Comparison of ENCODE assay signal across 19 cellular contexts in genomic region chr20:36532822-36533221, GRCh38. TPM values are rescaled to one million over a fixed set of nuclear protein-coding genes. Genes with fewer than 3 reads are reported as not detected.
A peak's percentile ranks its signal among the peaks of the same experiment; 100 is the strongest.
DNase-seq lines count a peak whose midpoint lies in the region; ATAC-seq, FAIRE-seq and TF ChIP-seq lines count a peak whose summit lies in the region.
"Had no signal": no experiment of that assay in that cellular context is flagged by ENCODE, and none has a peak within 500 bp of the region (broad histone marks: within the 10 kb centered on the region; RNA-seq: fewer than 3 reads in every experiment).

No MANE protein-coding gene starts in this region.

- H2AFZ ChIP-seq in mammary epithelial cell (ENCODE audit: low read depth, low read length) = no peak overlapping the region

- no peaks in the 10 kb centered on the region for H3K9me3 Mint-ChIP-seq in CD8-positive, alpha-beta T cell
- H3K9me3 Mint-ChIP-seq in CD8-positive, alpha-beta memory T cell = no peaks in the 10 kb centered on the region
- H3K9me3 Mint-ChIP-seq in naive thymus-derived CD4-positive, alpha-beta T cell = no peaks in the 10 kb centered on the region
- H3K9me3 Mint-ChIP-seq: CD4-positive, alpha-beta memory T cell; HFFc6 had no signal

- ATAC-seq in CD8-positive, alpha-beta T cell = no peak
- peak; percentile 13 for ATAC-seq in body of pancreas
- ATAC-seq in naive thymus-derived CD4-positive, alpha-beta T cell = no peak
- ATAC-seq: HCT116 had no signal

- no peak overlapping the region for H3K9ac ChIP-seq in mammary epithelial cell (ENCODE audit: insufficient read depth, low read length)
- H3K9ac ChIP-seq: BLaER1 had no signal

- TF ChIP-seq CTCF in CD8-positive, alpha-beta T cell (IDR thresholded peaks at IDR 0.05) = no peak
- TF ChIP-seq CTCF in body of pancreas (IDR thresholded peaks at IDR 0.05) (no peak), mammary epithelial cell (conservative IDR thresholded peaks at IDR 0.05 in 1 of 2, IDR thresholded peaks at IDR 0.05 in 1 of 2; ENCODE audit: extremely low read depth in 1 of 2, insufficient read depth in 1 of 2, low read depth in 1 of 2, low read length in 2 of 2) (no peak)

- intact Hi-C loops in CD8-positive, alpha-beta T cell (cut with DNase I, micrococcal nuclease) = no loop called here
- intact Hi-C loops in body of pancreas (cut with DNase I) (no loop called here), mammary epithelial cell (cut with micrococcal nuclease) (no loop called here)
- intact Hi-C loops in naive thymus-derived CD4-positive, alpha-beta T cell (cut with micrococcal nuclease) = no loop called here

- no peak for DNase-seq in CD8-positive, alpha-beta T cell
- DNase-seq in HTR-8/SVneo (ENCODE audit: insufficient read length, low spot score) (no peak), body of pancreas (peak in 1 of 4 donors; percentile 35), kidney tubule cell (ENCODE audit: low spot score) (peak; percentile 17), globus pallidus (ENCODE audit: low spot score) (no peak), mammary epithelial cell (no peak)
- DNase-seq in CD8-positive, alpha-beta memory T cell = no peak
- no peak for DNase-seq in naive thymus-derived CD4-positive, alpha-beta T cell
- DNase-seq: 8988T; CD4-positive, alpha-beta memory T cell; COR-L47; GOT3; HFFc6 had no signal

- no peak overlapping the region for H3K4me3 ChIP-seq in CD8-positive, alpha-beta T cell (ENCODE audit: low read depth, low read length)
- H3K4me3 ChIP-seq in body of pancreas (no peak overlapping the region), mammary epithelial cell (replicated peaks in 1 of 3; ENCODE audit: insufficient read depth in 1 of 3, low read depth in 2 of 3, low read length in 3 of 3) (no peak overlapping the region)
- H3K4me3 ChIP-seq in CD8-positive, alpha-beta memory T cell (ENCODE audit: low read length) = no peak overlapping the region
- H3K4me3 ChIP-seq in naive thymus-derived CD4-positive, alpha-beta T cell (ENCODE audit: low read length) = no peak overlapping the region
- H3K4me3 ChIP-seq: BLaER1 had no signal

- H3K27me3 Mint-ChIP-seq in CD8-positive, alpha-beta T cell (ENCODE audit: low read depth) = no peaks in the 10 kb centered on the region
- H3K27me3 Mint-ChIP-seq in CD8-positive, alpha-beta memory T cell = peaks cover 0 to 2% of the 10 kb centered on the region in 2 donors
- H3K27me3 Mint-ChIP-seq in naive thymus-derived CD4-positive, alpha-beta T cell = peaks cover 0 to 3% (median 0%) of the 10 kb centered on the region in 5 donors
- H3K27me3 Mint-ChIP-seq: CD4-positive, alpha-beta memory T cell had no signal

- no peaks in the 10 kb centered on the region for H3K4me1 ChIP-seq in CD8-positive, alpha-beta T cell (ENCODE audit: insufficient read depth, low read length)
- no peaks in the 10 kb centered on the region for H3K4me1 ChIP-seq in body of pancreas
- no peaks in the 10 kb centered on the region for H3K4me1 ChIP-seq in CD8-positive, alpha-beta memory T cell (ENCODE audit: insufficient read depth, low read length)
- no peaks in the 10 kb centered on the region for H3K4me1 ChIP-seq in naive thymus-derived CD4-positive, alpha-beta T cell (ENCODE audit: control insufficient read depth in 2 of 2, insufficient read depth in 2 of 2, low read length in 2 of 2)
- H3K4me1 ChIP-seq in mammary epithelial cell (ENCODE audit: insufficient read depth, low read length) = no peaks in the 10 kb centered on the region
- H3K4me1 ChIP-seq: BLaER1 had no signal

- FAIRE-seq in HTR-8/SVneo (lab: Jason Lieb, UNC) = peak; percentile 46
- FAIRE-seq: D721Med, G401.6 had no signal

- POLR2A ChIA-PET in CD8-positive, alpha-beta T cell (lab: Charles Lee) = no interaction called here
- POLR2A ChIA-PET in CD8-positive, alpha-beta memory T cell (lab: Charles Lee) = no interaction called here
- POLR2A ChIA-PET in naive thymus-derived CD4-positive, alpha-beta T cell (lab: Charles Lee) = interaction anchor here (0.5 kb wide), 1 partner anchor 743 kb away, joined by 3 read pairs; no protein-coding TSS in a partner anchor

- WGBS in body of pancreas, 2 donors = 41 to 58% methylated on average over 3 of the region's 3 CpGs
- WGBS in mammary epithelial cell (ENCODE audit: low coverage, missing lambda C conversion rate) = 73% methylated on average over 3 of the region's 3 CpGs

- no peaks in the 10 kb centered on the region for H3K9me3 ChIP-seq in CD8-positive, alpha-beta T cell (ENCODE audit: low read length)
- H3K9me3 ChIP-seq in body of pancreas = no peaks in the 10 kb centered on the region
- H3K9me3 ChIP-seq in CD8-positive, alpha-beta memory T cell (ENCODE audit: low read length) = no peaks in the 10 kb centered on the region
- H3K9me3 ChIP-seq in naive thymus-derived CD4-positive, alpha-beta T cell (ENCODE audit: control insufficient read depth in 2 of 3, low read length in 3 of 3) = no peaks in the 10 kb centered on the region
- no peaks in the 10 kb centered on the region for H3K9me3 ChIP-seq in mammary epithelial cell (replicated peaks; ENCODE audit: insufficient read depth, low read length)
- H3K9me3 ChIP-seq: BLaER1 had no signal

- H3K4me1 Mint-ChIP-seq in CD8-positive, alpha-beta T cell (ENCODE audit: low read depth) = no peaks in the 10 kb centered on the region
- H3K4me1 Mint-ChIP-seq in CD8-positive, alpha-beta memory T cell = no peaks in the 10 kb centered on the region
- H3K4me1 Mint-ChIP-seq in naive thymus-derived CD4-positive, alpha-beta T cell = peaks cover 0 to 4% (median 0%) of the 10 kb centered on the region in 7 donors
- H3K4me1 Mint-ChIP-seq: CD14-positive monocyte; CD4-positive, alpha-beta memory T cell had no signal

- H3K4me2 ChIP-seq in mammary epithelial cell (ENCODE audit: insufficient read depth, low read depth, low read length) = no peak overlapping the region
- H3K4me2 ChIP-seq: BLaER1 had no signal

- TF ChIP-seq POLR2A in body of pancreas (IDR thresholded peaks at IDR 0.05) = no peak

- peaks cover 7% of the 10 kb centered on the region for H3K36me3 Mint-ChIP-seq in CD8-positive, alpha-beta T cell
- peaks cover 0 to 7% (median 0%) of the 10 kb centered on the region in 3 donors for H3K36me3 Mint-ChIP-seq in CD8-positive, alpha-beta memory T cell
- H3K36me3 Mint-ChIP-seq in naive thymus-derived CD4-positive, alpha-beta T cell = peaks cover 0 to 4% (median 0%) of the 10 kb centered on the region in 5 donors

- dilution Hi-C loops in mammary epithelial cell (cut with HindIII; ENCODE audit: low sequenced_read_pairs) = no loop called here

- H3K79me2 ChIP-seq in mammary epithelial cell (ENCODE audit: insufficient read depth, low read length) = no peaks in the 10 kb centered on the region

- H3K27ac Mint-ChIP-seq in CD8-positive, alpha-beta T cell = peak overlapping the region; percentile 32
- H3K27ac Mint-ChIP-seq in CD8-positive, alpha-beta memory T cell = no peak overlapping the region
- H3K27ac Mint-ChIP-seq in naive thymus-derived CD4-positive, alpha-beta T cell = no peak overlapping the region
- H3K27ac Mint-ChIP-seq: CD14-positive monocyte; CD4-positive, alpha-beta memory T cell; HFFc6 had no signal

- H3K27me3 ChIP-seq in CD8-positive, alpha-beta T cell (ENCODE audit: insufficient read depth, low read length) = no peaks in the 10 kb centered on the region
- H3K27me3 ChIP-seq in body of pancreas (no peaks in the 10 kb centered on the region), mammary epithelial cell (ENCODE audit: insufficient read depth, low read length) (no peaks in the 10 kb centered on the region)
- no peaks in the 10 kb centered on the region for H3K27me3 ChIP-seq in CD8-positive, alpha-beta memory T cell (ENCODE audit: insufficient read depth, low read length, poor library complexity, severe bottlenecking)
- no peaks in the 10 kb centered on the region for H3K27me3 ChIP-seq in naive thymus-derived CD4-positive, alpha-beta T cell (ENCODE audit: control insufficient read depth in 2 of 2, insufficient read depth in 2 of 2, low read length in 2 of 2)
- H3K27me3 ChIP-seq: BLaER1 had no signal

- H3K36me3 ChIP-seq in CD8-positive, alpha-beta T cell (ENCODE audit: insufficient read depth, low read length) = no peaks in the 10 kb centered on the region
- no peaks in the 10 kb centered on the region for H3K36me3 ChIP-seq in body of pancreas (replicated peaks in 1 of 2; ENCODE audit: insufficient read depth in 1 of 2, low read depth in 2 of 2)
- no peaks in the 10 kb centered on the region for H3K36me3 ChIP-seq in CD8-positive, alpha-beta memory T cell (ENCODE audit: insufficient read depth, low read length)
- peaks cover 0 to 7% (median 0%) of the 10 kb centered on the region in 3 experiments for H3K36me3 ChIP-seq in naive thymus-derived CD4-positive, alpha-beta T cell (ENCODE audit: control insufficient read depth in 2 of 3, insufficient read depth in 3 of 3, low read length in 3 of 3)
- H3K36me3 ChIP-seq in mammary epithelial cell (ENCODE audit: insufficient read depth, low read length) = no peaks in the 10 kb centered on the region

- H3K27ac ChIP-seq in CD8-positive, alpha-beta T cell (ENCODE audit: low read depth, low read length) = no peak overlapping the region
- H3K27ac ChIP-seq in body of pancreas (peak overlapping the region in 3 of 4 donors; percentile 18 to 62 (median 45)), mammary epithelial cell (ENCODE audit: insufficient read depth, low read depth, low read length) (no peak overlapping the region)
- H3K27ac ChIP-seq in CD8-positive, alpha-beta memory T cell (ENCODE audit: low read depth, low read length) = no peak overlapping the region
- no peak overlapping the region for H3K27ac ChIP-seq in naive thymus-derived CD4-positive, alpha-beta T cell (ENCODE audit: low read depth, low read length)
- H3K27ac ChIP-seq: BLaER1 had no signal

- no peaks in the 10 kb centered on the region for H4K20me1 ChIP-seq in mammary epithelial cell (ENCODE audit: insufficient read depth, low read length)
- H4K20me1 ChIP-seq: BLaER1 had no signal

- no peak overlapping the region for H3K4me3 Mint-ChIP-seq in CD8-positive, alpha-beta T cell
- H3K4me3 Mint-ChIP-seq in CD8-positive, alpha-beta memory T cell = no peak overlapping the region
- H3K4me3 Mint-ChIP-seq in naive thymus-derived CD4-positive, alpha-beta T cell = no peak overlapping the region
- H3K4me3 Mint-ChIP-seq: CD14-positive monocyte; CD4-positive, alpha-beta memory T cell; HFFc6 had no signal

- CTCF ChIA-PET in CD8-positive, alpha-beta T cell (lab: Charles Lee) = no interaction called here
- CTCF ChIA-PET in CD8-positive, alpha-beta memory T cell (lab: Charles Lee) = no interaction called here
- CTCF ChIA-PET in naive thymus-derived CD4-positive, alpha-beta T cell (lab: Charles Lee) = no interaction called here
- CTCF ChIA-PET in mammary epithelial cell (lab: Charles Lee; ENCODE audit: low non-redundant PET) = interaction anchor here (0.5 kb wide), 1 partner anchor 9 kb away, joined by 3 read pairs; the partner anchor contains the start of gene MYL9

- in situ Hi-C loops in mammary epithelial cell (cut with MboI; ENCODE audit: low sequenced_read_pairs in 2 of 2) = no loop called here

- no TSS peak for BruUV-seq in mammary epithelial cell (replicated peaks; lab: Mats Ljungman, UMichigan)

RNA-seq across cellular contexts. Expression of gene MYL9, which starts 8.5 kb away (rescaled TPM):
- not detected for total RNA-seq in CD8-positive, alpha-beta T cell
- total RNA-seq in body of pancreas (10 to 100 TPM; 16.9 to 26.7 TPM), mammary epithelial cell (100 to 1,000 TPM in 1 of 2 donors, 10 to 100 TPM in 1; 29.4 to 138 TPM)
- total RNA-seq in CD8-positive, alpha-beta memory T cell = not detected
- not detected for polyA plus RNA-seq in CD8-positive, alpha-beta memory T cell
- 1 to 10 TPM in 1 of 5 experiments, under 1 TPM in 2, not detected in 2; 0.29 to 2.4 (median 0.29) TPM for total RNA-seq in naive thymus-derived CD4-positive, alpha-beta T cell
- not detected for polyA plus RNA-seq in naive thymus-derived CD4-positive, alpha-beta T cell
- 3.7 TPM for polyA plus RNA-seq in mammary epithelial cell
- polyA minus RNA-seq in mammary epithelial cell = 5.0 TPM
- total RNA-seq: A673; CD4-positive, alpha-beta memory T cell had no signal
- polyA plus RNA-seq: CD4-positive, alpha-beta memory T cell had no signal

RNA-seq across cellular contexts. Expression of gene TGIF2, which starts 40.6 kb away (rescaled TPM):
- 10 to 100 TPM; 50.4 to 51.1 TPM for total RNA-seq in CD8-positive, alpha-beta T cell
- total RNA-seq in body of pancreas (10 to 100 TPM; 15.2 to 18.7 TPM), mammary epithelial cell (10 to 100 TPM in 1 of 2 donors, 1 to 10 TPM in 1; 6.5 to 12.5 TPM)
- total RNA-seq in CD8-positive, alpha-beta memory T cell = 10 to 100 TPM; 46.1 to 49.8 TPM
- 24.6 TPM for polyA plus RNA-seq in CD8-positive, alpha-beta memory T cell
- 10 to 100 TPM; 35.6 to 44.3 (median 40.7) TPM for total RNA-seq in naive thymus-derived CD4-positive, alpha-beta T cell
- polyA plus RNA-seq in naive thymus-derived CD4-positive, alpha-beta T cell = 10 to 100 TPM; 32.1 to 37.7 TPM
- polyA plus RNA-seq in mammary epithelial cell = 8.2 TPM
- 16.6 TPM for polyA minus RNA-seq in mammary epithelial cell

Comparison
In these comparisons a context has a peak if more than half of its experiments do, and no peak if none do; other contexts are left out.
1. H3K27ac ChIP-seq: peak in body of pancreas (3 of 4); none in CD8-positive, alpha-beta T cell (single experiment), CD8-positive, alpha-beta memory T cell (single experiment), naive thymus-derived CD4-positive, alpha-beta T cell (single experiment) and mammary epithelial cell (single experiment).
2. RNA of gene MYL9, which starts 8.5 kb away (total RNA-seq): 29.4 to 138 TPM in mammary epithelial cell and 16.9 to 26.7 TPM in body of pancreas; 0.29 to 2.4 TPM in naive thymus-derived CD4-positive, alpha-beta T cell, not detected in CD8-positive, alpha-beta T cell and not detected in CD8-positive, alpha-beta memory T cell; every median in the first group is over 4 times any median in the second.